8 cellular contexts compared by ENCODE assay signal in genomic region chr4:140374130-140374477, GRCh38. TPM values are rescaled to one million over a fixed set of nuclear protein-coding genes. Genes with fewer than 3 reads are reported as not detected.
DNase-seq lines count a peak whose midpoint lies in the region; ATAC-seq and TF ChIP-seq lines count a peak whose summit lies in the region.

No MANE protein-coding gene starts in this region.

- no peaks in the 10 kb centered on the region for H3K27me3 ChIP-seq in mononuclear cell (ENCODE audit: insufficient read depth, low read length)

- H3K27ac Mint-ChIP-seq in chondrocyte (ENCODE audit: unreplicated experiment), result peak overlapping the region; percentile 92

- H3K4me1 ChIP-seq in mononuclear cell (ENCODE audit: insufficient read depth, low read length), result peaks cover 14% of the 10 kb centered on the region

- no peak for ATAC-seq in HG03460 (IDR thresholded peaks at IDR 0.05; ENCODE audit: unreplicated experiment)

- peaks cover 37% of the 10 kb centered on the region for H3K4me1 Mint-ChIP-seq in chondrocyte (ENCODE audit: low read depth)

- CTCF ChIA-PET in AG04449 (lab: Yijun Ruan, JAX), result interaction anchor here (1.0 to 4.2 kb wide), 3 partner anchors 14 to 234 kb away, joined by 3 to 38 read pairs (median 3); no protein-coding TSS in a partner anchor

- TF ChIP-seq CTCF in AG04449 (IDR thresholded peaks at IDR 0.05; ENCODE audit: insufficient read depth, low read length, missing control alignments) (no peak), chondrocyte (IDR thresholded peaks at IDR 0.05) (no peak)

- H3K4me3 ChIP-seq in AG04449 (ENCODE audit: low read depth, low read length) (peak overlapping the region; percentile 76), mononuclear cell (ENCODE audit: low read length) (peak overlapping the region; percentile 86)

- no peak for DNase-seq in AG04449 (ENCODE audit: low read depth, low spot score)
- peak; percentile 6 for DNase-seq in HuH-7.5 (ENCODE audit: low spot score)
- no peak for DNase-seq in chondrocyte (ENCODE audit: low spot score)
- no peak for DNase-seq in AG08395 (ENCODE audit: low spot score)
- DNase-seq in KG1 (lab: John Stamatoyannopoulos, UW), result no peak
- DNase-seq in NCI-H187 treated with DMSO at 0.1 percent for 48 hours (lab: John Stamatoyannopoulos, UW), result no peak

- H3K4me3 Mint-ChIP-seq in chondrocyte (ENCODE audit: unreplicated experiment), result no peak overlapping the region

- no peaks in the 10 kb centered on the region for H3K9me3 Mint-ChIP-seq in chondrocyte (ENCODE audit: low read depth)

- no peaks in the 10 kb centered on the region for H3K36me3 Mint-ChIP-seq in chondrocyte (ENCODE audit: low read depth)

- POLR2A ChIA-PET in AG04449 (lab: Yijun Ruan, JAX), result interaction anchor here (0.6 to 1.5 kb wide), 5 partner anchors 9 to 565 kb away, joined by 3 to 4 read pairs (median 3); partner anchors contain the start of genes ELMOD2 and TBC1D9

- H3K27me3 Mint-ChIP-seq in chondrocyte (ENCODE audit: low read depth), result no peaks in the 10 kb centered on the region

- H3K9me3 ChIP-seq in mononuclear cell (ENCODE audit: low read depth, low read length), result no peaks in the 10 kb centered on the region

RNA-seq across cellular contexts. Expression of gene SCOC, which starts 0.7 kb away (rescaled TPM):
- 55.0 to 63.8 TPM (median 56.0 TPM) in 3 replicates for total RNA-seq in chondrocyte
- 9.3 TPM for total RNA-seq in mononuclear cell

RNA-seq across cellular contexts. Expression of gene CLGN, which starts 53.3 kb away (rescaled TPM):
- total RNA-seq in chondrocyte (0.41 to 0.89 TPM (median 0.60 TPM) in 3 replicates), mononuclear cell (0.42 TPM)
